In the genomic region with DNA sequence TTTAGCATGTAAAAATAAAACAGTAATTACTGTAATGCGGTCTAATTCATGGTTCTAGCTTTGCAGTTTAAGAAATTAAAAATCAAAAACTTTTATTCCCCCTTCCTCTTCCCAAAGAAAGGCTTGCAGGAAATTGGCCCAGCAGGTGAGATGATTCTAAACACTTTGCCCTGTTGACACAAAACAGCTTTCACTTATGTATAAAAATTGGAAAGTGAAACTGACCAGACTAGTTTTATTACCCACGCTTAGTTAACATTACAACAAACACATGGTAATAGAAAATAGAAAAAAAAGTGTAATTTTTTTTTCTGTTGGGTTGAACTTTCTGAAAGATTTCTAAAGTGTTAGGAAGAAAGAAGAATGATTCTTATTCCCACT, we compare ENCODE assay signal across 8 cellular contexts.
A peak's percentile ranks its signal among the peaks of the same experiment; 100 is the strongest.
DNase-seq lines count a peak whose midpoint lies in the region; ATAC-seq and TF ChIP-seq lines count a peak whose summit lies in the region.

No MANE protein-coding gene starts in this region.

- H3K4me1 Mint-ChIP-seq in effector memory CD8-positive, alpha-beta T cell (ENCODE audit: low read depth in 2 of 2), result peaks cover 41 to 52% of the 10 kb centered on the region in 2 donors

- peak overlapping the region; percentile 90 for H3K4me3 Mint-ChIP-seq in effector memory CD8-positive, alpha-beta T cell

- DNase-seq in COR-L47 (lab: John Stamatoyannopoulos, UW), result peak; percentile 20
- DNase-seq in NB4 (ENCODE audit: low read depth), result no peak
- DNase-seq in effector memory CD8-positive, alpha-beta T cell, result no peak
- no peak for DNase-seq in EL
- DNase-seq in dedifferentiated amniotic fluid mesenchymal stem cell (ENCODE audit: extremely low spot score), result no peak
- no peak for DNase-seq in NCI-H2227 (lab: John Stamatoyannopoulos, UW; ENCODE audit: unreplicated experiment)

- H3K9me3 Mint-ChIP-seq in effector memory CD8-positive, alpha-beta T cell, result no peaks in the 10 kb centered on the region

- H3K4me1 ChIP-seq in neuron (ENCODE audit: insufficient read depth, low read length), result peaks cover 27% of the 10 kb centered on the region

- H3K4me3 ChIP-seq in NB4 (ENCODE audit: low read depth, low read length) (peak overlapping the region; percentile 90), neuron (ENCODE audit: low read length) (peak overlapping the region; percentile 97)

- H3K36me3 ChIP-seq in neuron (ENCODE audit: insufficient read depth, low read length), result no peaks in the 10 kb centered on the region

- no peaks in the 10 kb centered on the region for H3K27me3 Mint-ChIP-seq in effector memory CD8-positive, alpha-beta T cell

- peak overlapping the region; percentile 70 for H2AFZ ChIP-seq in neuron (ENCODE audit: low read depth, low read length)

- TF ChIP-seq CTCF in NB4 (IDR thresholded peaks at IDR 0.05; ENCODE audit: low read depth, low read length), result no peak

- peaks cover 11% of the 10 kb centered on the region for H3K36me3 Mint-ChIP-seq in effector memory CD8-positive, alpha-beta T cell (ENCODE audit: insufficient read depth)

- no peaks in the 10 kb centered on the region for H3K27me3 ChIP-seq in neuron (ENCODE audit: insufficient read depth, low read length)

- no peaks in the 10 kb centered on the region for H3K9me3 ChIP-seq in neuron (ENCODE audit: low read length)

- H3K27ac Mint-ChIP-seq in effector memory CD8-positive, alpha-beta T cell, result peak overlapping the region; percentile 96 to 97

- no peak for TF ChIP-seq POLR2A in NB4 (IDR thresholded peaks at IDR 0.05; ENCODE audit: extremely low read depth, insufficient read length)

- no peak for ATAC-seq in effector memory CD8-positive, alpha-beta T cell (replicated peaks)
- ATAC-seq in HG02852 (IDR thresholded peaks at IDR 0.05; ENCODE audit: unreplicated experiment), result no peak
